In genomic region chr4:8846864-8847263, GRCh38 we compare ENCODE assay signal across 26 cellular contexts. TPM values are rescaled to one million over a fixed set of nuclear protein-coding genes. Genes with fewer than 3 reads are reported as not detected.
DNase-seq lines count a peak whose midpoint lies in the region; ATAC-seq and TF ChIP-seq lines count a peak whose summit lies in the region.
"Had no signal": no experiment of that assay in that cellular context is flagged by ENCODE, and none has a peak within 500 bp of the region (broad histone marks: within the 10 kb centered on the region; RNA-seq: fewer than 3 reads in every experiment).

No MANE protein-coding gene starts in this region.

- H3K4me1 Mint-ChIP-seq in effector memory CD8-positive, alpha-beta T cell (ENCODE audit: low read depth in 2 of 2): no peaks in the 10 kb centered on the region
- H3K4me1 Mint-ChIP-seq: activated CD4-positive, alpha-beta T cell treated with anti-CD3 and anti-CD28 coated beads, Interleukin-2, amount 10 ng/mL, durations not matched to agents 24 days and 14 days; GM23338 had no signal

- H3K27ac ChIP-seq in SJSA1 (no peak overlapping the region; the same call in 1 of the 2 replicates), lower lobe of right lung (no peak overlapping the region), suprapubic skin (no peak overlapping the region), colonic mucosa (no peak overlapping the region)
- H3K27ac ChIP-seq: gastroesophageal sphincter, hepatocyte, PC-9 had no signal

- H3K4me1 ChIP-seq in SJSA1 (replicated peaks) (peaks cover 33% of the 10 kb centered on the region), lower lobe of right lung (no peaks in the 10 kb centered on the region), suprapubic skin (no peaks in the 10 kb centered on the region), colonic mucosa (no peaks in the 10 kb centered on the region)
- H3K4me1 ChIP-seq: gastroesophageal sphincter had no signal

- no peaks in the 10 kb centered on the region for H3K36me3 ChIP-seq in SJSA1
- H3K36me3 ChIP-seq in lower lobe of right lung: no peaks in the 10 kb centered on the region
- no peaks in the 10 kb centered on the region for H3K36me3 ChIP-seq in suprapubic skin
- H3K36me3 ChIP-seq in colonic mucosa: no peaks in the 10 kb centered on the region
- H3K36me3 ChIP-seq: gastroesophageal sphincter had no signal

- no peak overlapping the region for H3K27ac Mint-ChIP-seq in activated naive CD4-positive, alpha-beta T cell treated with anti-CD3 and anti-CD28 coated beads, Interleukin-2, amount 50 U/mL, for 72 hours
- no peak overlapping the region for H3K27ac Mint-ChIP-seq in effector memory CD8-positive, alpha-beta T cell
- H3K27ac Mint-ChIP-seq: activated CD4-positive, alpha-beta T cell treated with anti-CD3 and anti-CD28 coated beads, Interleukin-2, amount 10 ng/mL, durations not matched to agents 24 days and 14 days; GM23338; HFFc6; IgD-negative memory B cell had no signal

- H3K9me3 Mint-ChIP-seq in activated naive CD4-positive, alpha-beta T cell treated with anti-CD3 and anti-CD28 coated beads, Interleukin-2, amount 50 U/mL, for 72 hours: peaks cover 0 to 6% of the 10 kb centered on the region in 2 donors
- no peaks in the 10 kb centered on the region for H3K9me3 Mint-ChIP-seq in effector memory CD8-positive, alpha-beta T cell
- H3K9me3 Mint-ChIP-seq: activated CD4-positive, alpha-beta T cell treated with anti-CD3 and anti-CD28 coated beads, Interleukin-2, amount 10 ng/mL, durations not matched to agents 24 days and 14 days; HFFc6 had no signal

- H3K4me3 ChIP-seq in SJSA1 (no peak overlapping the region), lower lobe of right lung (no peak overlapping the region), suprapubic skin (no peak overlapping the region), colonic mucosa (no peak overlapping the region)
- H3K4me3 ChIP-seq: gastroesophageal sphincter, GM23338, hepatocyte, PC-9 had no signal

- TF ChIP-seq POLR2A in suprapubic skin (IDR thresholded peaks at IDR 0.05): no peak

- peaks cover 16 to 38% of the 10 kb centered on the region in 2 donors for H3K27me3 Mint-ChIP-seq in effector memory CD8-positive, alpha-beta T cell
- H3K27me3 Mint-ChIP-seq: activated CD4-positive, alpha-beta T cell treated with anti-CD3 and anti-CD28 coated beads, Interleukin-2, amount 10 ng/mL, durations not matched to agents 24 days and 14 days had no signal

- no peak overlapping the region for H3K9ac ChIP-seq in colonic mucosa (ENCODE audit: low read depth in 2 of 2, low read length in 2 of 2)

- TF ChIP-seq EP300 in suprapubic skin (IDR thresholded peaks at IDR 0.05): no peak

- no peak for ATAC-seq in activated naive CD4-positive, alpha-beta T cell treated with anti-CD3 and anti-CD28 coated beads, Interleukin-2, amount 50 U/mL, for 72 hours
- ATAC-seq in lower lobe of right lung: no peak
- no peak for ATAC-seq in effector memory CD8-positive, alpha-beta T cell (replicated peaks)
- ATAC-seq: gastroesophageal sphincter, left colon had no signal

- no peak overlapping the region for H3K4me3 Mint-ChIP-seq in effector memory CD8-positive, alpha-beta T cell
- H3K4me3 Mint-ChIP-seq: activated CD4-positive, alpha-beta T cell treated with anti-CD3 and anti-CD28 coated beads, Interleukin-2, amount 10 ng/mL, durations not matched to agents 24 days and 14 days; GM23338; HFFc6; IgD-negative memory B cell had no signal

- intact Hi-C loops in lower lobe of right lung (cut with DNase I) (no loop called here), colonic mucosa (cut with DNase I) (no loop called here)

- no peaks in the 10 kb centered on the region for H3K27me3 ChIP-seq in SJSA1 (replicated peaks)
- peaks cover 28% of the 10 kb centered on the region for H3K27me3 ChIP-seq in lower lobe of right lung (ENCODE audit: low read depth)
- H3K27me3 ChIP-seq in suprapubic skin: peaks cover 72% of the 10 kb centered on the region
- H3K27me3 ChIP-seq in colonic mucosa: no peaks in the 10 kb centered on the region

- no peaks in the 10 kb centered on the region; the same call in 1 of the 2 replicates for H3K9me3 ChIP-seq in SJSA1 (replicated peaks)
- H3K9me3 ChIP-seq in lower lobe of right lung: no peaks in the 10 kb centered on the region
- H3K9me3 ChIP-seq in suprapubic skin: no peaks in the 10 kb centered on the region
- H3K9me3 ChIP-seq in colonic mucosa: no peaks in the 10 kb centered on the region

- 64% methylated on average over 4 of the region's 4 CpGs for WGBS in suprapubic skin

- TF ChIP-seq CTCF in lower lobe of right lung (IDR thresholded peaks at IDR 0.05): no peak
- no peak for TF ChIP-seq CTCF in suprapubic skin (IDR thresholded peaks at IDR 0.05)
- TF ChIP-seq CTCF in colonic mucosa (IDR thresholded peaks at IDR 0.05): no peak

- H3K36me3 Mint-ChIP-seq in activated naive CD4-positive, alpha-beta T cell treated with anti-CD3 and anti-CD28 coated beads, Interleukin-2, amount 50 U/mL, for 72 hours: no peaks in the 10 kb centered on the region
- H3K36me3 Mint-ChIP-seq in effector memory CD8-positive, alpha-beta T cell (ENCODE audit: insufficient read depth): no peaks in the 10 kb centered on the region

- peak; percentile 2 for DNase-seq in activated naive CD4-positive, alpha-beta T cell treated with anti-CD3 and anti-CD28 coated beads, Interleukin-2, amount 50 U/mL, for 16 hours
- no peak for DNase-seq in activated naive CD4-positive, alpha-beta T cell treated with anti-CD3 and anti-CD28 coated beads, Interleukin-2, amount 50 U/mL, for 72 hours (ENCODE audit: low spot score in 2 of 2)
- peak; percentile 35 to 55 for DNase-seq in SJSA1 (ENCODE audit: low read depth in 1 of 2, low spot score in 2 of 2)
- DNase-seq in lower lobe of right lung: peak; percentile 12
- DNase-seq in suprapubic skin (ENCODE audit: low spot score in 2 of 2): peak; percentile 17 to 62
- no peak for DNase-seq in colonic mucosa
- DNase-seq in effector memory CD8-positive, alpha-beta T cell: no peak
- no peak for DNase-seq in NCI-H187 (lab: John Stamatoyannopoulos, UW)
- DNase-seq: activated CD4-positive, alpha-beta T cell treated with anti-CD3 and anti-CD28 coated beads, Interleukin-2, amount 10 ng/mL, durations not matched to agents 24 days and 14 days; activated gamma-delta T cell; activated T-cell treated with anti-CD3 and anti-CD28 coated beads, Interleukin-2, amount 50 U/mL, for 1 hour; Calu3; central memory CD4-positive, alpha-beta T cell; HFFc6; mesendoderm; NCI-H1436 treated with DMSO at 0.1 percent for 48 hours; NCI-H226; PC-9; SHP77 treated with DMSO at 0.1 percent for 48 hours; stimulated activated naive CD4-positive, alpha-beta T cell had no signal

RNA-seq across cellular contexts. Expression of gene HMX1, which starts 24.8 kb away (rescaled TPM):
- total RNA-seq in activated naive CD4-positive, alpha-beta T cell treated with anti-CD3 and anti-CD28 coated beads, Interleukin-2, amount 50 U/mL, for 72 hours: not detected
- total RNA-seq in SJSA1 (2014; rRNA removed; shearing (Covaris generic)): 0.63 TPM in 1 of 2 replicates, not detected in the other
- not detected for total RNA-seq in lower lobe of right lung
- total RNA-seq in suprapubic skin: not detected
- not detected for total RNA-seq in colonic mucosa
- total RNA-seq: activated CD4-positive, alpha-beta T cell treated with anti-CD3 and anti-CD28 coated beads, Interleukin-2, amount 10 ng/mL, durations not matched to agents 24 days and 14 days; Calu3; fibroblast of lung; gastroesophageal sphincter; hepatocyte; HFFc6; left colon; PC-9 had no signal

Comparison
In these comparisons a context has a peak if more than half of its experiments do, and no peak if none do; other contexts are left out.
1. DNase-seq: peak in activated naive CD4-positive, alpha-beta T cell treated with anti-CD3 and anti-CD28 coated beads, Interleukin-2, amount 50 U/mL, for 16 hours (single experiment), SJSA1 (2 of 2), lower lobe of right lung (single experiment) and suprapubic skin (2 of 2); none in activated naive CD4-positive, alpha-beta T cell treated with anti-CD3 and anti-CD28 coated beads, Interleukin-2, amount 50 U/mL, for 72 hours (0 of 2), colonic mucosa (single experiment), effector memory CD8-positive, alpha-beta T cell (0 of 3) and NCI-H187 (0 of 2).